Comparison of ENCODE assay signal across 1 cellular context in the genomic region with DNA sequence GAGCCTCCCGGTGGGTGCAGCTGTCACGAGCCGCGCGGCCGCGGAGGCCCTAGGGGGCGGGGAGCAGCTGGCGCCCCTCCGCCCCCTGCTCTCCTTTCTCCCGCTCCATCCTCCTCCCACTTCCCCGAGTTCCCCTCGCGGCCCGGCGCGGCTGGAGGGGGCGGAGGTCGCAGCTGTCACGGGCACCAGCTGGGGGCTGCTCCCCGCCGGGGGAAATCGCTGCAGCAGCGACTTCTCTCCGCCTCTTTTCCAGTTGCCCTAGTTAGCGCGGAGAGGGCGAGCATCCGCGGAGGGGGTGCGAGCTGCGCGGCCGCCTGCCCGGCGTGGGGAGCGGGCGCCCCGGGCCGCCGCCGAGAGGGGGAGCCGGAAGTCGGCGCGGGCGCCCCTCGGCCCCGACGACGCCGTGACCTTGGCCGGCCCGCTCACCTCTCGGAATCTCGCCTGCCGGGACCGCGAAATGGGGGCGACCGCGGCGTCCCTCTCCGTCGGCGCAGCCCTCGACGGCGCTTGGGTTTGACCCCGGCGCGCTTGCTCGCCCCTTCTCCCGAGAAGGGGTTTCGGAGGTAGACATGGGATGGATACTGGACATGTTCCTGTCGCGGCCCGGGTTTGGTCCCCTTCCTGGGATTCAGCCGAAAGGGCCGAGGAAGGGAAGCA.
TF ChIP-seq lines count a peak whose summit lies in the region.

No MANE protein-coding gene starts in this region.

TF ChIP-seq in HepG2, 621 proteins besides CTCF, POLR2A, EP300 and RAD21 (continued from another document and continues in another):
- TF ChIP-seq, protein P1, sequence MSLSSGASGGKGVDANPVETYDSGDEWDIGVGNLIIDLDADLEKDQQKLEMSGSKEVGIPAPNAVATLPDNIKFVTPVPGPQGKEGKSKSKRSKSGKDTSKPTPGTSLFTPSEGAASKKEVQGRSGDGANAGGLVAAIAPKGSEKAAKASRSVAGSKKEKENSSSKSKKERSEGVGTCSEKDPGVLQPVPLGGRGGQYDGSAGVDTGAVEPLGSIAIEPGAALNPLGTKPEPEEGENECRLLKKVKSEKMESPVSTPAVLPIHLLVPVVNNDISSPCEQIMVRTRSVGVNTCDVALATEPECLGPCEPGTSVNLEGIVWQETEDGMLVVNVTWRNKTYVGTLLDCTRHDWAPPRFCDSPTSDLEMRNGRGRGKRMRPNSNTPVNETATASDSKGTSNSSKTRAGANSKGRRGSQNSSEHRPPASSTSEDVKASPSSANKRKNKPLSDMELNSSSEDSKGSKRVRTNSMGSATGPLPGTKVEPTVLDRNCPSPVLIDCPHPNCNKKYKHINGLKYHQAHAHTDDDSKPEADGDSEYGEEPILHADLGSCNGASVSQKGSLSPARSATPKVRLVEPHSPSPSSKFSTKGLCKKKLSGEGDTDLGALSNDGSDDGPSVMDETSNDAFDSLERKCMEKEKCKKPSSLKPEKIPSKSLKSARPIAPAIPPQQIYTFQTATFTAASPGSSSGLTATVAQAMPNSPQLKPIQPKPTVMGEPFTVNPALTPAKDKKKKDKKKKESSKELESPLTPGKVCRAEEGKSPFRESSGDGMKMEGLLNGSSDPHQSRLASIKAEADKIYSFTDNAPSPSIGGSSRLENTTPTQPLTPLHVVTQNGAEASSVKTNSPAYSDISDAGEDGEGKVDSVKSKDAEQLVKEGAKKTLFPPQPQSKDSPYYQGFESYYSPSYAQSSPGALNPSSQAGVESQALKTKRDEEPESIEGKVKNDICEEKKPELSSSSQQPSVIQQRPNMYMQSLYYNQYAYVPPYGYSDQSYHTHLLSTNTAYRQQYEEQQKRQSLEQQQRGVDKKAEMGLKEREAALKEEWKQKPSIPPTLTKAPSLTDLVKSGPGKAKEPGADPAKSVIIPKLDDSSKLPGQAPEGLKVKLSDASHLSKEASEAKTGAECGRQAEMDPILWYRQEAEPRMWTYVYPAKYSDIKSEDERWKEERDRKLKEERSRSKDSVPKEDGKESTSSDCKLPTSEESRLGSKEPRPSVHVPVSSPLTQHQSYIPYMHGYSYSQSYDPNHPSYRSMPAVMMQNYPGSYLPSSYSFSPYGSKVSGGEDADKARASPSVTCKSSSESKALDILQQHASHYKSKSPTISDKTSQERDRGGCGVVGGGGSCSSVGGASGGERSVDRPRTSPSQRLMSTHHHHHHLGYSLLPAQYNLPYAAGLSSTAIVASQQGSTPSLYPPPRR (CRISPR knock-in tag; IDR thresholded peaks at IDR 0.05; ENCODE audit: borderline replicate concordance), result peak; percentile 25; the same call in 1 of the 2 replicates
- TF ChIP-seq ZNF574 (CRISPR knock-in tag; IDR thresholded peaks at IDR 0.05), result no peak
- peak; percentile 57; the same call in 1 of the 2 replicates for TF ChIP-seq MTA1 (CRISPR knock-in tag; IDR thresholded peaks at IDR 0.05; ENCODE audit: borderline replicate concordance)
- no peak for TF ChIP-seq SCMH1 (CRISPR knock-in tag; IDR thresholded peaks at IDR 0.05; ENCODE audit: borderline replicate concordance)
- TF ChIP-seq ZFYVE20 (CRISPR knock-in tag; IDR thresholded peaks at IDR 0.05; ENCODE audit: borderline replicate concordance, low read depth), result no peak
- no peak for TF ChIP-seq HMG20B (CRISPR knock-in tag; conservative IDR thresholded peaks at IDR 0.05)
- no peak; the same call in 1 of the 2 replicates for TF ChIP-seq ZNF709 (CRISPR knock-in tag; IDR thresholded peaks at IDR 0.05)
- TF ChIP-seq HNRNPK (IDR thresholded peaks at IDR 0.05; ENCODE audit: low read depth, low read length, poor library complexity, severe bottlenecking), result peak; percentile 86
- peak; percentile 38; the same call in 1 of the 2 replicates for TF ChIP-seq NR2C2 (CRISPR knock-in tag; IDR thresholded peaks at IDR 0.05; ENCODE audit: borderline replicate concordance)
- TF ChIP-seq CREBL2 (CRISPR knock-in tag; IDR thresholded peaks at IDR 0.05; ENCODE audit: borderline replicate concordance), result no peak
- no peak for TF ChIP-seq SETDB1 (CRISPR knock-in tag; IDR thresholded peaks at IDR 0.05; ENCODE audit: borderline replicate concordance)
- no peak for TF ChIP-seq ZNF232 (CRISPR knock-in tag; IDR thresholded peaks at IDR 0.05; ENCODE audit: borderline replicate concordance)
- TF ChIP-seq SMARCE1 (IDR thresholded peaks at IDR 0.05; ENCODE audit: borderline replicate concordance), result no peak
- TF ChIP-seq, protein P2, sequence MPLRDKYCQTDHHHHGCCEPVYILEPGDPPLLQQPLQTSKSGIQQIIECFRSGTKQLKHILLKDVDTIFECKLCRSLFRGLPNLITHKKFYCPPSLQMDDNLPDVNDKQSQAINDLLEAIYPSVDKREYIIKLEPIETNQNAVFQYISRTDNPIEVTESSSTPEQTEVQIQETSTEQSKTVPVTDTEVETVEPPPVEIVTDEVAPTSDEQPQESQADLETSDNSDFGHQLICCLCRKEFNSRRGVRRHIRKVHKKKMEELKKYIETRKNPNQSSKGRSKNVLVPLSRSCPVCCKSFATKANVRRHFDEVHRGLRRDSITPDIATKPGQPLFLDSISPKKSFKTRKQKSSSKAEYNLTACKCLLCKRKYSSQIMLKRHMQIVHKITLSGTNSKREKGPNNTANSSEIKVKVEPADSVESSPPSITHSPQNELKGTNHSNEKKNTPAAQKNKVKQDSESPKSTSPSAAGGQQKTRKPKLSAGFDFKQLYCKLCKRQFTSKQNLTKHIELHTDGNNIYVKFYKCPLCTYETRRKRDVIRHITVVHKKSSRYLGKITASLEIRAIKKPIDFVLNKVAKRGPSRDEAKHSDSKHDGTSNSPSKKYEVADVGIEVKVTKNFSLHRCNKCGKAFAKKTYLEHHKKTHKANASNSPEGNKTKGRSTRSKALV (CRISPR knock-in tag; IDR thresholded peaks at IDR 0.05), result no peak
- 0 out of 2 replicates have a peak, but pooled peaks have one; percentile 38 for TF ChIP-seq MXD4 (CRISPR knock-in tag; IDR thresholded peaks at IDR 0.05)
- TF ChIP-seq, protein P3, sequence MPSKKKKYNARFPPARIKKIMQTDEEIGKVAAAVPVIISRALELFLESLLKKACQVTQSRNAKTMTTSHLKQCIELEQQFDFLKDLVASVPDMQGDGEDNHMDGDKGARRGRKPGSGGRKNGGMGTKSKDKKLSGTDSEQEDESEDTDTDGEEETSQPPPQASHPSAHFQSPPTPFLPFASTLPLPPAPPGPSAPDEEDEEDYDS (CRISPR knock-in tag; IDR thresholded peaks at IDR 0.05), result no peak
- TF ChIP-seq ZBTB4 (CRISPR knock-in tag; IDR thresholded peaks at IDR 0.05; ENCODE audit: borderline replicate concordance), result no peak
- TF ChIP-seq ATF7-NPFF (CRISPR knock-in tag; IDR thresholded peaks at IDR 0.05; ENCODE audit: low read depth), result 0 out of 2 replicates have a peak, but pooled peaks have one; percentile 46
- TF ChIP-seq, protein P4, sequence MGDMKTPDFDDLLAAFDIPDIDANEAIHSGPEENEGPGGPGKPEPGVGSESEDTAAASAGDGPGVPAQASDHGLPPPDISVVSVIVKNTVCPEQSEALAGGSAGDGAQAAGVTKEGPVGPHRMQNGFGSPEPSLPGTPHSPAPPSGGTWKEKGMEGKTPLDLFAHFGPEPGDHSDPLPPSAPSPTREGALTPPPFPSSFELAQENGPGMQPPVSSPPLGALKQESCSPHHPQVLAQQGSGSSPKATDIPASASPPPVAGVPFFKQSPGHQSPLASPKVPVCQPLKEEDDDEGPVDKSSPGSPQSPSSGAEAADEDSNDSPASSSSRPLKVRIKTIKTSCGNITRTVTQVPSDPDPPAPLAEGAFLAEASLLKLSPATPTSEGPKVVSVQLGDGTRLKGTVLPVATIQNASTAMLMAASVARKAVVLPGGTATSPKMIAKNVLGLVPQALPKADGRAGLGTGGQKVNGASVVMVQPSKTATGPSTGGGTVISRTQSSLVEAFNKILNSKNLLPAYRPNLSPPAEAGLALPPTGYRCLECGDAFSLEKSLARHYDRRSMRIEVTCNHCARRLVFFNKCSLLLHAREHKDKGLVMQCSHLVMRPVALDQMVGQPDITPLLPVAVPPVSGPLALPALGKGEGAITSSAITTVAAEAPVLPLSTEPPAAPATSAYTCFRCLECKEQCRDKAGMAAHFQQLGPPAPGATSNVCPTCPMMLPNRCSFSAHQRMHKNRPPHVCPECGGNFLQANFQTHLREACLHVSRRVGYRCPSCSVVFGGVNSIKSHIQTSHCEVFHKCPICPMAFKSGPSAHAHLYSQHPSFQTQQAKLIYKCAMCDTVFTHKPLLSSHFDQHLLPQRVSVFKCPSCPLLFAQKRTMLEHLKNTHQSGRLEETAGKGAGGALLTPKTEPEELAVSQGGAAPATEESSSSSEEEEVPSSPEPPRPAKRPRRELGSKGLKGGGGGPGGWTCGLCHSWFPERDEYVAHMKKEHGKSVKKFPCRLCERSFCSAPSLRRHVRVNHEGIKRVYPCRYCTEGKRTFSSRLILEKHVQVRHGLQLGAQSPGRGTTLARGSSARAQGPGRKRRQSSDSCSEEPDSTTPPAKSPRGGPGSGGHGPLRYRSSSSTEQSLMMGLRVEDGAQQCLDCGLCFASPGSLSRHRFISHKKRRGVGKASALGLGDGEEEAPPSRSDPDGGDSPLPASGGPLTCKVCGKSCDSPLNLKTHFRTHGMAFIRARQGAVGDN (CRISPR knock-in tag; IDR thresholded peaks at IDR 0.05), result peak; percentile 68
- TF ChIP-seq AGO1 (IDR thresholded peaks at IDR 0.05; ENCODE audit: low read depth, low read length, poor library complexity, severe bottlenecking), result no peak
- no peak for TF ChIP-seq ZFP62 (CRISPR knock-in tag; IDR thresholded peaks at IDR 0.05)
- TF ChIP-seq, protein P5, sequence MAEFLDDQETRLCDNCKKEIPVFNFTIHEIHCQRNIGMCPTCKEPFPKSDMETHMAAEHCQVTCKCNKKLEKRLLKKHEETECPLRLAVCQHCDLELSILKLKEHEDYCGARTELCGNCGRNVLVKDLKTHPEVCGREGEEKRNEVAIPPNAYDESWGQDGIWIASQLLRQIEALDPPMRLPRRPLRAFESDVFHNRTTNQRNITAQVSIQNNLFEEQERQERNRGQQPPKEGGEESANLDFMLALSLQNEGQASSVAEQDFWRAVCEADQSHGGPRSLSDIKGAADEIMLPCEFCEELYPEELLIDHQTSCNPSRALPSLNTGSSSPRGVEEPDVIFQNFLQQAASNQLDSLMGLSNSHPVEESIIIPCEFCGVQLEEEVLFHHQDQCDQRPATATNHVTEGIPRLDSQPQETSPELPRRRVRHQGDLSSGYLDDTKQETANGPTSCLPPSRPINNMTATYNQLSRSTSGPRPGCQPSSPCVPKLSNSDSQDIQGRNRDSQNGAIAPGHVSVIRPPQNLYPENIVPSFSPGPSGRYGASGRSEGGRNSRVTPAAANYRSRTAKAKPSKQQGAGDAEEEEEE (CRISPR knock-in tag; IDR thresholded peaks at IDR 0.05; ENCODE audit: borderline replicate concordance), result no peak
- TF ChIP-seq ZNF274 (CRISPR knock-in tag; IDR thresholded peaks at IDR 0.05), result peak; percentile 51; the same call in 1 of the 2 replicates
- TF ChIP-seq SMAD9 (CRISPR knock-in tag; IDR thresholded peaks at IDR 0.05), result no peak
- TF ChIP-seq, protein P6, sequence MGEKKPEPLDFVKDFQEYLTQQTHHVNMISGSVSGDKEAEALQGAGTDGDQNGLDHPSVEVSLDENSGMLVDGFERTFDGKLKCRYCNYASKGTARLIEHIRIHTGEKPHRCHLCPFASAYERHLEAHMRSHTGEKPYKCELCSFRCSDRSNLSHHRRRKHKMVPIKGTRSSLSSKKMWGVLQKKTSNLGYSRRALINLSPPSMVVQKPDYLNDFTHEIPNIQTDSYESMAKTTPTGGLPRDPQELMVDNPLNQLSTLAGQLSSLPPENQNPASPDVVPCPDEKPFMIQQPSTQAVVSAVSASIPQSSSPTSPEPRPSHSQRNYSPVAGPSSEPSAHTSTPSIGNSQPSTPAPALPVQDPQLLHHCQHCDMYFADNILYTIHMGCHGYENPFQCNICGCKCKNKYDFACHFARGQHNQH (CRISPR knock-in tag; IDR thresholded peaks at IDR 0.05), result 0 out of 2 replicates have a peak, but pooled peaks have one; percentile 12
- TF ChIP-seq MAZ (IDR thresholded peaks at IDR 0.05; ENCODE audit: borderline replicate concordance, low read depth, low read length), result no peak
- peak; percentile 36; the same call in 1 of the 2 replicates for TF ChIP-seq MAZ (CRISPR knock-in tag; IDR thresholded peaks at IDR 0.05; ENCODE audit: low read depth)
- TF ChIP-seq JDP2 (CRISPR knock-in tag; IDR thresholded peaks at IDR 0.05; ENCODE audit: borderline replicate concordance), result no peak
- no peak for TF ChIP-seq RAD51 (IDR thresholded peaks at IDR 0.05; ENCODE audit: borderline replicate concordance)
